Comparison of ENCODE assay signal across 10 cellular contexts in the genomic region with DNA sequence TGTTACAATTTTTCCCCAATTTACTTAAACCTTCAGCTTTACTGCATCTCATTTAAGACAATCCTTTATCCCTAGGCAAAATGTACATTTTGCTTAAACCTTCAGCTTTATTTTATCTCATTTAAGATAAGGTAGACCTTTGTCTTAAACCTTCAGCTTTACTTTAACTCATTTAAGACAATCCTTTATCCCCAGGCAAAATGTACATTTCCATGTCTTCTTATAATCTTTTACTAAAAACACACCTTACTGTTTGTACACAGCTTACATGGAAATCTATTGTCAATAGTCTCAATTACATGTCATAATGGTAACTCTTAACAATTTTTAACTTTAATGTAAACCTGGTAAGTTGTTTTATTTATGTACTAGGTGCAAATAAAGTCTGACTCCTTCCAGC. TPM values are rescaled to one million over a fixed set of nuclear protein-coding genes. Genes with fewer than 3 reads are reported as not detected.
"Had no signal": no experiment of that assay in that cellular context is flagged by ENCODE, and none has a peak within 500 bp of the region (broad histone marks: within the 10 kb centered on the region; RNA-seq: fewer than 3 reads in every experiment).

No MANE protein-coding gene starts in this region.

- H3K27ac ChIP-seq: HL-60, KMS-11 had no signal

- H3K27ac Mint-ChIP-seq: IgD-negative memory B cell had no signal

- H3K4me3 Mint-ChIP-seq: IgD-negative memory B cell had no signal

- H3K4me3 ChIP-seq: K562 had no signal

- H3K9ac ChIP-seq: KMS-11 had no signal

- DNase-seq: IMR-90, KBM-7, KG1 had no signal

- H3K36me3 Mint-ChIP-seq: IgD-negative memory B cell had no signal

RNA-seq across cellular contexts. Expression of a gene that starts 59.7 kb away (rescaled TPM):
- total RNA-seq: HepG2, HT-29, HT1080, IMR-90, K562 had no signal
- polyA plus RNA-seq: HepG2, IgD-negative memory B cell, IMR-90, K562 had no signal
